Comparison of ENCODE assay signal across 8 cellular contexts in genomic region chr21:45590726-45591618, GRCh38. TPM values are rescaled to one million over a fixed set of nuclear protein-coding genes. Genes with fewer than 3 reads are reported as not detected.
DNase-seq lines count a peak whose midpoint lies in the region; ATAC-seq, FAIRE-seq and TF ChIP-seq lines count a peak whose summit lies in the region.

No MANE protein-coding gene starts in this region.

- peaks cover 4 to 18% (median 14%) of the 10 kb centered on the region in 5 donors for H3K9me3 ChIP-seq in subcutaneous abdominal adipose tissue (ENCODE audit: control insufficient read depth in 5 of 5, low read length in 5 of 5)
- H3K9me3 ChIP-seq in Karpas-422 (ENCODE audit: low read length) = no peaks in the 10 kb centered on the region

- H3K9me3 Mint-ChIP-seq in activated naive CD8-positive, alpha-beta T cell treated with anti-CD3 and anti-CD28 coated beads, Interleukin-2, amount 50 U/mL, for 24 hours = peaks cover 15% of the 10 kb centered on the region
- H3K9me3 Mint-ChIP-seq in memory B cell = peaks cover 13% of the 10 kb centered on the region

- H4K20me1 ChIP-seq in Karpas-422 (ENCODE audit: insufficient read depth, low read depth, low read length) = no peaks in the 10 kb centered on the region

- H3K4me3 ChIP-seq in subcutaneous abdominal adipose tissue (ENCODE audit: low read depth in 1 of 5, low read length in 5 of 5) (peak overlapping the region in 3 of 5 donors; percentile 17 to 24 (median 23)), Karpas-422 (ENCODE audit: low read length) (no peak overlapping the region)

- H3K36me3 ChIP-seq in subcutaneous abdominal adipose tissue (ENCODE audit: control insufficient read depth in 5 of 5, insufficient read depth in 5 of 5, low read length in 5 of 5) = no peaks in the 10 kb centered on the region
- H3K36me3 ChIP-seq in Karpas-422 (ENCODE audit: insufficient read depth, low read length) = no peaks in the 10 kb centered on the region

- no peak overlapping the region for H2AFZ ChIP-seq in Karpas-422 (ENCODE audit: low read length)

- H3K9me2 ChIP-seq in Karpas-422 (replicated peaks; ENCODE audit: insufficient read depth, low read length) = no peaks in the 10 kb centered on the region

- no peak for TF ChIP-seq POLR2A in GM12892 (IDR thresholded peaks at IDR 0.05; ENCODE audit: low read depth, low read length)

- FAIRE-seq in GM12892 (lab: Jason Lieb, UNC) = no peak

- H3K4me1 ChIP-seq in subcutaneous abdominal adipose tissue (ENCODE audit: control insufficient read depth in 5 of 5, insufficient read depth in 5 of 5, low read length in 5 of 5) (peaks cover 0 to 14% (median 8%) of the 10 kb centered on the region in 5 donors), Karpas-422 (ENCODE audit: low read length) (peaks cover 18% of the 10 kb centered on the region)

- H3K9ac ChIP-seq in subcutaneous abdominal adipose tissue (ENCODE audit: low read length in 5 of 5) (no peak overlapping the region), Karpas-422 (ENCODE audit: low read length) (no peak overlapping the region)

- peaks cover 8% of the 10 kb centered on the region for H3K36me3 Mint-ChIP-seq in activated naive CD8-positive, alpha-beta T cell treated with anti-CD3 and anti-CD28 coated beads, Interleukin-2, amount 50 U/mL, for 24 hours (ENCODE audit: low read depth)
- no peaks in the 10 kb centered on the region for H3K36me3 Mint-ChIP-seq in memory B cell

- H3K4me1 Mint-ChIP-seq in activated naive CD8-positive, alpha-beta T cell treated with anti-CD3 and anti-CD28 coated beads, Interleukin-2, amount 50 U/mL, for 24 hours = peaks cover 11% of the 10 kb centered on the region
- H3K4me1 Mint-ChIP-seq in memory B cell = peaks cover 6% of the 10 kb centered on the region

- peak; percentile 58 for DNase-seq in GM12892 (ENCODE audit: insufficient read length)
- DNase-seq in NOMO-1 treated with DMSO at 0.1 percent for 48 hours (lab: John Stamatoyannopoulos, UW; ENCODE audit: unreplicated experiment) = peak; percentile 21
- peak; percentile 52 for DNase-seq in activated naive CD8-positive, alpha-beta T cell treated with anti-CD3 and anti-CD28 coated beads, Interleukin-2, amount 50 U/mL, for 24 hours
- DNase-seq in memory B cell (ENCODE audit: low spot score in 2 of 2) = peak; percentile 20 to 64
- no peak for DNase-seq in superior temporal gyrus (ENCODE audit: extremely low spot score)
- no peak for DNase-seq in AML-193 (lab: John Stamatoyannopoulos, UW)
- DNase-seq in Karpas-422 = no peak

- no peak overlapping the region for H3K4me2 ChIP-seq in Karpas-422 (ENCODE audit: low read depth, low read length, poor library complexity, severe bottlenecking)

- no peaks in the 10 kb centered on the region for H3K79me2 ChIP-seq in Karpas-422 (ENCODE audit: low read length)

- peak; percentile 42 for ATAC-seq in activated naive CD8-positive, alpha-beta T cell treated with anti-CD3 and anti-CD28 coated beads, Interleukin-2, amount 50 U/mL, for 24 hours
- peak; percentile 42 for ATAC-seq in memory B cell (ENCODE audit: low read depth)

- H3K27ac ChIP-seq in subcutaneous abdominal adipose tissue (ENCODE audit: low read depth, low read length) = no peak overlapping the region
- no peak overlapping the region for H3K27ac ChIP-seq in Karpas-422 (ENCODE audit: low read length)

- no peak overlapping the region for H3K27ac Mint-ChIP-seq in activated naive CD8-positive, alpha-beta T cell treated with anti-CD3 and anti-CD28 coated beads, Interleukin-2, amount 50 U/mL, for 24 hours
- no peak overlapping the region for H3K27ac Mint-ChIP-seq in memory B cell

- no peak overlapping the region for H3K4me3 Mint-ChIP-seq in activated naive CD8-positive, alpha-beta T cell treated with anti-CD3 and anti-CD28 coated beads, Interleukin-2, amount 50 U/mL, for 24 hours
- H3K4me3 Mint-ChIP-seq in memory B cell = no peak overlapping the region

- H3K27me3 Mint-ChIP-seq in activated naive CD8-positive, alpha-beta T cell treated with anti-CD3 and anti-CD28 coated beads, Interleukin-2, amount 50 U/mL, for 24 hours = peaks cover 18% of the 10 kb centered on the region
- H3K27me3 Mint-ChIP-seq in memory B cell = peaks cover 7% of the 10 kb centered on the region

- peaks cover 0 to 22% (median 9%) of the 10 kb centered on the region in 5 donors for H3K27me3 ChIP-seq in subcutaneous abdominal adipose tissue (ENCODE audit: control insufficient read depth in 5 of 5, insufficient read depth in 4 of 5, low read length in 5 of 5)
- no peaks in the 10 kb centered on the region for H3K27me3 ChIP-seq in Karpas-422 (ENCODE audit: low read length)

RNA-seq across cellular contexts. Expression of gene SLC19A1, which starts 48.7 kb away (rescaled TPM):
- 5.6 TPM for polyA plus RNA-seq in GM12892 (2012; ENCODE audit: missing spikeins)
- 4.3 and 7.4 TPM in 2 replicates for total RNA-seq in Karpas-422 (2014; rRNA removed; shearing (Covaris generic); ENCODE audit: low replicate concordance)

RNA-seq across cellular contexts. Expression of gene PCBP3, which starts 52.6 kb away (rescaled TPM):
- polyA plus RNA-seq in GM12892 (2012; ENCODE audit: missing spikeins) = 1.8 TPM
- total RNA-seq in Karpas-422 (2014; rRNA removed; shearing (Covaris generic); ENCODE audit: low replicate concordance) = not detected in 2 replicates

Comparison
In these comparisons a context has a peak if more than half of its experiments do, and no peak if none do; other contexts are left out.
1. DNase-seq: peak in GM12892 (single experiment), NOMO-1 treated with DMSO at 0.1 percent for 48 hours (single experiment), activated naive CD8-positive, alpha-beta T cell treated with anti-CD3 and anti-CD28 coated beads, Interleukin-2, amount 50 U/mL, for 24 hours (single experiment) and memory B cell (2 of 2); none in superior temporal gyrus (single experiment), AML-193 (0 of 2) and Karpas-422 (single experiment).